Comparison of ENCODE assay signal across 1 cellular context in genomic region chr6:96611342-96611964, GRCh38.
TF ChIP-seq lines count a peak whose summit lies in the region.

No MANE protein-coding gene starts in this region.

TF ChIP-seq in GM12878, 131 proteins besides CTCF, POLR2A, EP300 and RAD21 (continued from another document):
- TF ChIP-seq SPI1 (IDR thresholded peaks at IDR 0.05; ENCODE audit: borderline replicate concordance, insufficient read depth, low read depth, low read length) = peak; percentile 97
- no peak for TF ChIP-seq SMAD5 (IDR thresholded peaks at IDR 0.05; ENCODE audit: low read depth)
- TF ChIP-seq SRF (IDR thresholded peaks at IDR 0.05; ENCODE audit: low read depth in 2 of 2, low read length in 2 of 2) = no peak
- TF ChIP-seq KAT2A (conservative IDR thresholded peaks at IDR 0.05; ENCODE audit: control insufficient read depth, low read depth, low read length) = no peak
- TF ChIP-seq HDGF (IDR thresholded peaks at IDR 0.05) = no peak
- no peak for TF ChIP-seq REST (IDR thresholded peaks at IDR 0.05; ENCODE audit: low read depth, low read length)
- peak; percentile 61; the same call in 1 of the 2 replicates for TF ChIP-seq IRF4 (IDR thresholded peaks at IDR 0.05; ENCODE audit: low read depth, low read length)
- 0 out of 4 replicates have a peak, but pooled peaks of 1 of the 2 experiments have one; percentile 10 for TF ChIP-seq BHLHE40 (IDR thresholded peaks at IDR 0.05; ENCODE audit: borderline replicate concordance in 1 of 2, low read depth in 2 of 2, low read length in 1 of 2)
- TF ChIP-seq CEBPZ (IDR thresholded peaks at IDR 0.05; ENCODE audit: low read depth, low read length) = no peak
- no peak for TF ChIP-seq BCL3 (IDR thresholded peaks at IDR 0.05; ENCODE audit: borderline replicate concordance, insufficient read depth, low read depth, low read length, poor library complexity, severe bottlenecking)
- no peak for TF ChIP-seq SKIL (IDR thresholded peaks at IDR 0.05; ENCODE audit: low read depth, poor library complexity, severe bottlenecking)
- no peak for TF ChIP-seq SREBF2 (IDR thresholded peaks at IDR 0.05; ENCODE audit: low read length)
- no peak for TF ChIP-seq POLR2AphosphoS5 (IDR thresholded peaks at IDR 0.05; ENCODE audit: low read length)
- no peak for TF ChIP-seq YBX1 (IDR thresholded peaks at IDR 0.05)
- TF ChIP-seq ZNF687 (IDR thresholded peaks at IDR 0.05) = no peak
- TF ChIP-seq NFXL1 (IDR thresholded peaks at IDR 0.05; ENCODE audit: borderline replicate concordance) = no peak
- no peak for TF ChIP-seq EZH2 (IDR thresholded peaks at IDR 0.05; ENCODE audit: borderline replicate concordance, control insufficient read depth, low read depth, low read length)
- no peak for TF ChIP-seq MYB (IDR thresholded peaks at IDR 0.05; ENCODE audit: borderline replicate concordance, low read depth, low read length)
- no peak for TF ChIP-seq EGR1 (IDR thresholded peaks at IDR 0.05; ENCODE audit: borderline replicate concordance in 1 of 2, low read depth in 2 of 2, low read length in 2 of 2)
- no peak for TF ChIP-seq PBX3 (IDR thresholded peaks at IDR 0.05; ENCODE audit: insufficient replicate concordance, low read depth, low read length)
TF ChIP-seq in GM12878: peak in this region for 21.
